In genomic region chr2:36356990-36357505, GRCh38 we compare ENCODE assay signal across 8 cellular contexts. TPM values are rescaled to one million over a fixed set of nuclear protein-coding genes. Genes with fewer than 3 reads are reported as not detected.
DNase-seq lines count a peak whose midpoint lies in the region; ATAC-seq, FAIRE-seq and TF ChIP-seq lines count a peak whose summit lies in the region.

No MANE protein-coding gene starts in this region.

- intact Hi-C loops in activated CD4-positive, alpha-beta memory T cell treated with anti-CD3 and anti-CD28 coated beads for 36 hours (cut with micrococcal nuclease), result loop anchor here (2.0 to 5.0 kb wide), 4 partner anchors 105 to 380 kb away; partner anchors contain the start of gene FEZ2
- intact Hi-C loops in pancreas (cut with DNase I), result loop anchor here in 2 of 3 donors (10.0 kb wide), 2 partner anchors 298 to 308 kb away; no protein-coding TSS in a partner anchor

- no peak for FAIRE-seq in pancreas (lab: Jason Lieb, UNC)

- CTCF ChIA-PET in activated CD4-positive, alpha-beta memory T cell treated with anti-CD3 and anti-CD28 coated beads for 36 hours (lab: Charles Lee), result interaction anchor here (1.5 kb wide), 1 partner anchor 47 kb away, joined by 3 read pairs; no protein-coding TSS in a partner anchor

- H3K36me3 Mint-ChIP-seq in activated CD4-positive, alpha-beta memory T cell treated with anti-CD3 and anti-CD28 coated beads for 36 hours, result no peaks in the 10 kb centered on the region

- H3K36me3 ChIP-seq in pancreas, result no peaks in the 10 kb centered on the region

- H3K27me3 ChIP-seq in pancreas, result no peaks in the 10 kb centered on the region

- no peaks in the 10 kb centered on the region for H3K9me3 ChIP-seq in pancreas

- peaks cover 35% of the 10 kb centered on the region for H3K4me1 Mint-ChIP-seq in activated CD4-positive, alpha-beta memory T cell treated with anti-CD3 and anti-CD28 coated beads for 36 hours (ENCODE audit: low read depth)

- POLR2A ChIA-PET in activated CD4-positive, alpha-beta memory T cell treated with anti-CD3 and anti-CD28 coated beads for 36 hours (lab: Charles Lee), result no interaction called here

- peaks cover 49% of the 10 kb centered on the region for H3K27me3 Mint-ChIP-seq in activated CD4-positive, alpha-beta memory T cell treated with anti-CD3 and anti-CD28 coated beads for 36 hours

- WGBS in pancreas, 2 donors, result 0 to 1% methylated on average over 31 of the region's 31 CpGs

- ATAC-seq in GM18907 (IDR thresholded peaks at IDR 0.05; ENCODE audit: unreplicated experiment), result peak; percentile 38
- ATAC-seq in HG03354 (IDR thresholded peaks at IDR 0.05; ENCODE audit: poor library complexity, severe bottlenecking, unreplicated experiment), result peak; percentile 26
- peak; percentile 7 to 29 (median 13) for ATAC-seq in pancreas

- TF ChIP-seq CTCF in AG09309 (IDR thresholded peaks at IDR 0.05; ENCODE audit: control insufficient read depth, insufficient read depth, low read depth, low read length, missing control alignments) (no peak), fibroblast of villous mesenchyme (IDR thresholded peaks at IDR 0.05; ENCODE audit: insufficient read depth, low read depth, low read length) (no peak), pancreas (IDR thresholded peaks at IDR 0.05) (no peak)

- no peak overlapping the region for H3K27ac Mint-ChIP-seq in activated CD4-positive, alpha-beta memory T cell treated with anti-CD3 and anti-CD28 coated beads for 36 hours

- H3K4me1 ChIP-seq in pancreas, result peaks cover 0 to 6% (median 5%) of the 10 kb centered on the region in 3 donors

- peak overlapping the region; percentile 96 for H3K4me3 ChIP-seq in AG09309 (ENCODE audit: control insufficient read depth, low read depth, low read length)
- peak overlapping the region; percentile 86 for H3K4me3 ChIP-seq in fibroblast of villous mesenchyme (ENCODE audit: low read depth, low read length)
- peak overlapping the region; percentile 47 to 69 (median 59) for H3K4me3 ChIP-seq in pancreas

- DNase-seq in AG09309 (ENCODE audit: low read depth), result no peak
- peak; percentile 47 for DNase-seq in activated CD4-positive, alpha-beta memory T cell treated with anti-CD3 and anti-CD28 coated beads for 36 hours
- no peak for DNase-seq in fibroblast of villous mesenchyme (ENCODE audit: low read depth)
- DNase-seq in pancreas, result peak in 1 of 6 donors; percentile 65
- no peak for DNase-seq in NCI-H510A (lab: John Stamatoyannopoulos, UW)
- DNase-seq in SHP77 (lab: John Stamatoyannopoulos, UW), result no peak

- H3K9me3 Mint-ChIP-seq in activated CD4-positive, alpha-beta memory T cell treated with anti-CD3 and anti-CD28 coated beads for 36 hours, result no peaks in the 10 kb centered on the region

- peak overlapping the region; percentile 84 for H3K4me3 Mint-ChIP-seq in activated CD4-positive, alpha-beta memory T cell treated with anti-CD3 and anti-CD28 coated beads for 36 hours

- H3K27ac ChIP-seq in pancreas, result peak overlapping the region; percentile 35 to 80 (median 71)

RNA-seq across cellular contexts. Expression of gene CRIM1, which starts 1.5 kb away (rescaled TPM):
- 1 to 10 TPM; 5.3 to 5.5 TPM for total RNA-seq in activated CD4-positive, alpha-beta memory T cell treated with anti-CD3 and anti-CD28 coated beads for 36 hours
- total RNA-seq in fibroblast of villous mesenchyme (729 and 949 TPM in 2 replicates), pancreas (10 to 100 TPM; 15.9 to 29.1 (median 22.5) TPM)
- polyA plus RNA-seq in pancreas, result 10 to 100 TPM in 1 of 2 donors, 1 to 10 TPM in 1; 5.2 to 14.7 TPM

Comparison
In these comparisons a context has a peak if more than half of its experiments do, and no peak if none do; other contexts are left out.
1. RNA of gene CRIM1, which starts 1.5 kb away (total RNA-seq): 729 to 949 TPM in fibroblast of villous mesenchyme; 15.9 to 29.1 TPM in pancreas and 5.3 to 5.5 TPM in activated CD4-positive, alpha-beta memory T cell treated with anti-CD3 and anti-CD28 coated beads for 36 hours; every median in the first group is over 10 times any median in the second.
2. Peak in every context shown above with its lines, with median percentiles within 50 percentile points of each other: H3K4me3 ChIP-seq and ATAC-seq.